ENCODE assay signal across 15 cellular contexts in the genomic region with DNA sequence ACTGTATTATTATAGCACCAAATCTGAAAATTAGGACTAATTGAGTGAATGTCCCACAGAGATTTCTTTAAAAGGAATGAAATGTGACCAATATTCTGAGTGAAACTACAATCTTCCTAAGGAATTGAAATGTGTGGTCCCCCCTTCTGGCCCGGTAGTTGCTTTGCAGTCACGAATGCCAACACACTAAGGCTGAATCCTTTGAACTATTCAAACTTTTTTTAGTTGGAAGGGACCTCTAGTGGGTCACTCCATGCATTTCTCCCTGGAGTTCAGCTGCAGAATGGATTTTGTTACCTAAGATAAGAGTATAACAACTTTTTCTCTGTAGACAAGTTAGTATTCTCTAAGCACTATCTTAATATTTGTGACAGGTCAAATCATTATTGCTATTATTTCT. TPM values are rescaled to one million over a fixed set of nuclear protein-coding genes. Genes with fewer than 3 reads are reported as not detected.
DNase-seq lines count a peak whose midpoint lies in the region; ATAC-seq and TF ChIP-seq lines count a peak whose summit lies in the region.
"Had no signal": no experiment of that assay in that cellular context is flagged by ENCODE, and none has a peak within 500 bp of the region (broad histone marks: within the 10 kb centered on the region; RNA-seq: fewer than 3 reads in every experiment).

No MANE protein-coding gene starts in this region.

- H3K4me3 Mint-ChIP-seq in stimulated activated effector memory CD8-positive, alpha-beta T cell treated with anti-CD3 and anti-CD28 coated beads, Interleukin-12 subunit alpha, Interleukin-12 subunit beta, amount 100 ng/mL, for 72 hours = no peak overlapping the region
- H3K4me3 Mint-ChIP-seq: IgD-negative memory B cell had no signal

- no peak overlapping the region for H3K27ac Mint-ChIP-seq in stimulated activated effector memory CD8-positive, alpha-beta T cell treated with anti-CD3 and anti-CD28 coated beads, Interleukin-12 subunit alpha, Interleukin-12 subunit beta, amount 100 ng/mL, for 72 hours
- H3K27ac Mint-ChIP-seq: activated T-helper 2 cell treated with anti-CD3 and anti-CD28 coated beads, Interferon-gamma antibody, Interleukin-2, Interleukin-4, amounts not matched to agents 10 μg/mL and 5 μg/mL and 100 μg/mL, durations not matched to agents 14 hours and 24 hours and 36 hours; IgD-negative memory B cell had no signal

- H3K4me1 Mint-ChIP-seq in stimulated activated effector memory CD8-positive, alpha-beta T cell treated with anti-CD3 and anti-CD28 coated beads, Interleukin-12 subunit alpha, Interleukin-12 subunit beta, amount 100 ng/mL, for 72 hours = no peaks in the 10 kb centered on the region

- no peaks in the 10 kb centered on the region for H3K36me3 Mint-ChIP-seq in stimulated activated effector memory CD8-positive, alpha-beta T cell treated with anti-CD3 and anti-CD28 coated beads, Interleukin-12 subunit alpha, Interleukin-12 subunit beta, amount 100 ng/mL, for 72 hours
- H3K36me3 Mint-ChIP-seq: IgD-negative memory B cell had no signal

- H3K36me3 ChIP-seq in RWPE2 (ENCODE audit: low read depth) (no peaks in the 10 kb centered on the region), thoracic aorta (no peaks in the 10 kb centered on the region)
- H3K36me3 ChIP-seq: heart left ventricle had no signal

- no peak overlapping the region for H3K4me3 ChIP-seq in RWPE2 (ENCODE audit: severe bottlenecking)
- no peak overlapping the region for H3K4me3 ChIP-seq in thoracic aorta
- H3K4me3 ChIP-seq: skin epidermis had no signal

- H3K27ac ChIP-seq in RWPE2 (ENCODE audit: poor library complexity, severe bottlenecking) = no peak overlapping the region
- no peak overlapping the region for H3K27ac ChIP-seq in thoracic aorta
- H3K27ac ChIP-seq: skin epidermis had no signal

- peaks cover 3% of the 10 kb centered on the region for H3K9me3 Mint-ChIP-seq in stimulated activated effector memory CD8-positive, alpha-beta T cell treated with anti-CD3 and anti-CD28 coated beads, Interleukin-12 subunit alpha, Interleukin-12 subunit beta, amount 100 ng/mL, for 72 hours
- H3K9me3 Mint-ChIP-seq: activated T-helper 2 cell treated with anti-CD3 and anti-CD28 coated beads, Interferon-gamma antibody, Interleukin-2, Interleukin-4, amounts not matched to agents 10 μg/mL and 5 μg/mL and 100 μg/mL, durations not matched to agents 14 hours and 24 hours and 36 hours had no signal

- peaks cover 75% of the 10 kb centered on the region for H3K27me3 ChIP-seq in RWPE2 (ENCODE audit: insufficient read depth, poor library complexity, severe bottlenecking)
- H3K27me3 ChIP-seq in thoracic aorta (replicated peaks; ENCODE audit: insufficient read depth) = no peaks in the 10 kb centered on the region

- ATAC-seq in RWPE2 (ENCODE audit: low read depth) (no peak), thoracic aorta (ENCODE audit: insufficient number of reproducible peaks, low FRiP score, low read depth) (no peak)
- ATAC-seq in stimulated activated effector memory CD8-positive, alpha-beta T cell treated with anti-CD3 and anti-CD28 coated beads, Interleukin-12 subunit alpha, Interleukin-12 subunit beta, amount 100 ng/mL, for 72 hours = no peak
- no peak for ATAC-seq in stimulated activated naive CD8-positive, alpha-beta T cell treated with anti-CD3 and anti-CD28 coated beads, Interleukin-15, Interleukin-2, amounts not matched to agents 100 U/mL and 50 U/mL, for 24 hours
- ATAC-seq: heart left ventricle, SK-N-SH treated with all-trans-retinoic acid at 6 μM for 48 hours had no signal

- DNase-seq in DMS 273 (lab: John Stamatoyannopoulos, UW; ENCODE audit: unreplicated experiment) (peak; percentile 14), DMS 273 treated with DMSO at 0.1 percent for 48 hours (lab: John Stamatoyannopoulos, UW) (no peak), RWPE2 (ENCODE audit: low spot score) (no peak), glomerular visceral epithelial cell (ENCODE audit: extremely low spot score) (peak; percentile 65), thoracic aorta (ENCODE audit: low spot score) (no peak), NCI-H1694 treated with DMSO at 0.1 percent for 48 hours (lab: John Stamatoyannopoulos, UW) (no peak)
- no peak for DNase-seq in stimulated activated effector memory CD8-positive, alpha-beta T cell treated with anti-CD3 and anti-CD28 coated beads, Interleukin-12 subunit alpha, Interleukin-12 subunit beta, amount 100 ng/mL, for 72 hours (ENCODE audit: low spot score in 2 of 2)
- no peak for DNase-seq in stimulated activated naive CD8-positive, alpha-beta T cell treated with anti-CD3 and anti-CD28 coated beads, Interleukin-15, Interleukin-2, amounts not matched to agents 100 U/mL and 50 U/mL, for 24 hours
- DNase-seq: activated CD4-positive, alpha-beta T cell treated with anti-CD3 and anti-CD28 coated beads for 48 hours; cortex of kidney; heart left ventricle had no signal

- TF ChIP-seq CTCF in RWPE2 (IDR thresholded peaks at IDR 0.05; ENCODE audit: poor library complexity, severe bottlenecking) (peak; percentile 8), thoracic aorta (IDR thresholded peaks at IDR 0.05) (peak; percentile 13)

- H3K4me1 ChIP-seq in RWPE2 (ENCODE audit: insufficient read depth, poor library complexity, severe bottlenecking) = no peaks in the 10 kb centered on the region
- H3K4me1 ChIP-seq in thoracic aorta (ENCODE audit: control insufficient read depth in 1 of 2, low read depth in 2 of 2) = peaks cover 2 to 26% of the 10 kb centered on the region in 2 donors

- no peaks in the 10 kb centered on the region for H3K9me3 ChIP-seq in RWPE2 (ENCODE audit: severe bottlenecking)
- H3K9me3 ChIP-seq in thoracic aorta = no peaks in the 10 kb centered on the region
- H3K9me3 ChIP-seq: heart left ventricle had no signal

RNA-seq across cellular contexts. Expression of gene CDH6, which starts 2.8 kb away (rescaled TPM):
- 10 to 100 TPM in 1 of 2 donors, 1 to 10 TPM in 1; 3.2 to 15.9 TPM for total RNA-seq in thoracic aorta
- total RNA-seq: activated T-helper 2 cell treated with anti-CD3 and anti-CD28 coated beads, Interferon-gamma antibody, Interleukin-2, Interleukin-4, amounts not matched to agents 10 μg/mL and 5 μg/mL and 100 μg/mL, durations not matched to agents 14 hours and 24 hours and 36 hours had no signal

Comparison
In these comparisons a context has a peak if more than half of its experiments do, and no peak if none do; other contexts are left out.
1. DNase-seq: peak in DMS 273 (single experiment) and glomerular visceral epithelial cell (single experiment); none in DMS 273 treated with DMSO at 0.1 percent for 48 hours (single experiment), RWPE2 (single experiment), thoracic aorta (single experiment), stimulated activated effector memory CD8-positive, alpha-beta T cell treated with anti-CD3 and anti-CD28 coated beads, Interleukin-12 subunit alpha, Interleukin-12 subunit beta, amount 100 ng/mL, for 72 hours (0 of 2), stimulated activated naive CD8-positive, alpha-beta T cell treated with anti-CD3 and anti-CD28 coated beads, Interleukin-15, Interleukin-2, amounts not matched to agents 100 U/mL and 50 U/mL, for 24 hours (single experiment) and NCI-H1694 treated with DMSO at 0.1 percent for 48 hours (single experiment).